1 cellular context compared by ENCODE assay signal in genomic region chr1:53141487-53142055, GRCh38.
TF ChIP-seq lines count a peak whose summit lies in the region.

No MANE protein-coding gene starts in this region.

TF ChIP-seq in H1, 55 proteins besides CTCF, POLR2A, EP300 and RAD21:
- TF ChIP-seq SIX5 (IDR thresholded peaks at IDR 0.05; ENCODE audit: low read depth, low read length): no peak
